In the genomic region with DNA sequence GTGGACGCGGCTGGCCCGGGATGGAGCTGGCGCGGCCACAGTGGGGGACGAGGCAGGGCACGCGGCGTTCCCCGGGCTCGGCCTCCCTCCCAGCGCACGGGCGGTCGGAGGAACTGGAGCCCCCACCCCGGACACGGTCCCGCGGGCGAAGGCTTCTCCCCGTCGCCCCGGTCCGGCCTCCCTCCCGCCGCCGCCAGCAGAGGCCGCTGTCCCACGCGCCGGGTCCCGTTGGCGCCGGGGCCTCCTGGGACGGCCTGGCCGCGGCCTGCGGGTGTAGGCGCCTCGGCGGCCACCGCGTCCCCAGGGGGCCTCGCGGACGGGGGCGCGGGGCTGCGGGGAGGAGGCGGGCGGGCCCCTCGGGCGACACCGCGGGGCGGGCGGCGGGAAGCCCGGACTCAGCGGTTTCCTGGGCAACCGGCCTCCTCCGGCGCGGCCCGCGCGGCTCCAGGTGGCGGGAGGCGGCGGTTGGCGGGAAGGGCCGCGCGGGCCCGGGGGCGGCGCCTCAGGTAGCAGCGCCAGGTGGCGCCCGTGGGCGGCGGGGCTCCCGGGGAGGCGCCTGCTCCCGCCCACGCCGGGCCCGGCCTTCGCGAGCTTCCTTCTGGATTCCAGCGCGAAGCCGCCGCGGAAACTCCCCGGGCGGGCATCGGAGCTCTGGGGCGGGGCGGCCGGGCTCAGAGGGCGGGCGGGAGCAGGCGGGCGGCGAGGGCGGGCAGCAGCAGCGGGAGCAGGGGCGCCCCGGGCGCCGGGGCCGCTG, we compare ENCODE assay signal across 1 cellular context.
TF ChIP-seq lines count a peak whose summit lies in the region.

No MANE protein-coding gene starts in this region.

TF ChIP-seq in GM12878, 131 proteins besides CTCF, POLR2A, EP300 and RAD21 (continued from another document and continues in another):
- TF ChIP-seq, protein P1, sequence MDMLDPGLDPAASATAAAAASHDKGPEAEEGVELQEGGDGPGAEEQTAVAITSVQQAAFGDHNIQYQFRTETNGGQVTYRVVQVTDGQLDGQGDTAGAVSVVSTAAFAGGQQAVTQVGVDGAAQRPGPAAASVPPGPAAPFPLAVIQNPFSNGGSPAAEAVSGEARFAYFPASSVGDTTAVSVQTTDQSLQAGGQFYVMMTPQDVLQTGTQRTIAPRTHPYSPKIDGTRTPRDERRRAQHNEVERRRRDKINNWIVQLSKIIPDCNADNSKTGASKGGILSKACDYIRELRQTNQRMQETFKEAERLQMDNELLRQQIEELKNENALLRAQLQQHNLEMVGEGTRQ (IDR thresholded peaks at IDR 0.05; ENCODE audit: borderline replicate concordance, low read depth, low read length) = no peak
- TF ChIP-seq, protein P2, sequence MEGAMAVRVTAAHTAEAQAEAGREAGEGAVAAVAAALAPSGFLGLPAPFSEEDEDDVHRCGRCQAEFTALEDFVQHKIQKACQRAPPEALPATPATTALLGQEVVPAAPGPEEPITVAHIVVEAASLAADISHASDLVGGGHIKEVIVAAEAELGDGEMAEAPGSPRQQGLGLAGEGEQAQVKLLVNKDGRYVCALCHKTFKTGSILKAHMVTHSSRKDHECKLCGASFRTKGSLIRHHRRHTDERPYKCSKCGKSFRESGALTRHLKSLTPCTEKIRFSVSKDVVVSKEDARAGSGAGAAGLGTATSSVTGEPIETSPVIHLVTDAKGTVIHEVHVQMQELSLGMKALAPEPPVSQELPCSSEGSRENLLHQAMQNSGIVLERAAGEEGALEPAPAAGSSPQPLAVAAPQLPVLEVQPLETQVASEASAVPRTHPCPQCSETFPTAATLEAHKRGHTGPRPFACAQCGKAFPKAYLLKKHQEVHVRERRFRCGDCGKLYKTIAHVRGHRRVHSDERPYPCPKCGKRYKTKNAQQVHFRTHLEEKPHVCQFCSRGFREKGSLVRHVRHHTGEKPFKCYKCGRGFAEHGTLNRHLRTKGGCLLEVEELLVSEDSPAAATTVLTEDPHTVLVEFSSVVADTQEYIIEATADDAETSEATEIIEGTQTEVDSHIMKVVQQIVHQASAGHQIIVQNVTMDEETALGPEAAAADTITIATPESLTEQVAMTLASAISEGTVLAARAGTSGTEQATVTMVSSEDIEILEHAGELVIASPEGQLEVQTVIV (IDR thresholded peaks at IDR 0.05; ENCODE audit: borderline replicate concordance, partially characterized antibody) = no peak
- TF ChIP-seq TCF3 (IDR thresholded peaks at IDR 0.05; ENCODE audit: borderline replicate concordance, insufficient read depth, low read depth, low read length) (peak; percentile 92), SP1 (IDR thresholded peaks at IDR 0.05; ENCODE audit: low read depth, low read length) (peak; percentile 8), ZNF274 (IDR thresholded peaks at IDR 0.05; ENCODE audit: insufficient read depth, insufficient read length) (no peak), RELA (IDR thresholded peaks at IDR 0.05; ENCODE audit: borderline replicate concordance, partially characterized antibody) (no peak), POLR2AphosphoS5 (IDR thresholded peaks at IDR 0.05; ENCODE audit: low read length) (peak; percentile 35; the same call in 1 of the 2 replicates), PAX8 (IDR thresholded peaks at IDR 0.05) (no peak), ZNF217 (IDR thresholded peaks at IDR 0.05) (0 out of 2 replicates have a peak, but pooled peaks have one; percentile 74), SMARCA5 (IDR thresholded peaks at IDR 0.05) (peak; percentile 94), RFX5 (IDR thresholded peaks at IDR 0.05; ENCODE audit: low read depth, low read length) (no peak), SUPT20H (IDR thresholded peaks at IDR 0.05; ENCODE audit: borderline replicate concordance, control insufficient read depth, low read depth, low read length) (no peak), BMI1 (IDR thresholded peaks at IDR 0.05; ENCODE audit: borderline replicate concordance) (no peak), CBFB (IDR thresholded peaks at IDR 0.05; ENCODE audit: low read depth) (no peak), CREM (IDR thresholded peaks at IDR 0.05; ENCODE audit: low read depth) (no peak), YY1 (IDR thresholded peaks at IDR 0.05; ENCODE audit: low read depth, low read length) (peak; percentile 45; the same call in 1 of the 2 replicates), EZH2 (IDR thresholded peaks at IDR 0.05; ENCODE audit: borderline replicate concordance, control insufficient read depth, low read depth, low read length) (no peak), NFXL1 (IDR thresholded peaks at IDR 0.05; ENCODE audit: borderline replicate concordance) (no peak), IKZF1 (conservative IDR thresholded peaks at IDR 0.05) (peak; percentile 98), ZZZ3 (IDR thresholded peaks at IDR 0.05; ENCODE audit: control insufficient read depth, insufficient read length, low read depth) (no peak), NR2F1 (conservative IDR thresholded peaks at IDR 0.05) (peak; percentile 77), RUNX3 (IDR thresholded peaks at IDR 0.05; ENCODE audit: low read length) (no peak), PML (IDR thresholded peaks at IDR 0.05; ENCODE audit: low read length) (no peak), NFIC (IDR thresholded peaks at IDR 0.05; ENCODE audit: low read depth, low read length) (no peak)
- TF ChIP-seq, protein P3, sequence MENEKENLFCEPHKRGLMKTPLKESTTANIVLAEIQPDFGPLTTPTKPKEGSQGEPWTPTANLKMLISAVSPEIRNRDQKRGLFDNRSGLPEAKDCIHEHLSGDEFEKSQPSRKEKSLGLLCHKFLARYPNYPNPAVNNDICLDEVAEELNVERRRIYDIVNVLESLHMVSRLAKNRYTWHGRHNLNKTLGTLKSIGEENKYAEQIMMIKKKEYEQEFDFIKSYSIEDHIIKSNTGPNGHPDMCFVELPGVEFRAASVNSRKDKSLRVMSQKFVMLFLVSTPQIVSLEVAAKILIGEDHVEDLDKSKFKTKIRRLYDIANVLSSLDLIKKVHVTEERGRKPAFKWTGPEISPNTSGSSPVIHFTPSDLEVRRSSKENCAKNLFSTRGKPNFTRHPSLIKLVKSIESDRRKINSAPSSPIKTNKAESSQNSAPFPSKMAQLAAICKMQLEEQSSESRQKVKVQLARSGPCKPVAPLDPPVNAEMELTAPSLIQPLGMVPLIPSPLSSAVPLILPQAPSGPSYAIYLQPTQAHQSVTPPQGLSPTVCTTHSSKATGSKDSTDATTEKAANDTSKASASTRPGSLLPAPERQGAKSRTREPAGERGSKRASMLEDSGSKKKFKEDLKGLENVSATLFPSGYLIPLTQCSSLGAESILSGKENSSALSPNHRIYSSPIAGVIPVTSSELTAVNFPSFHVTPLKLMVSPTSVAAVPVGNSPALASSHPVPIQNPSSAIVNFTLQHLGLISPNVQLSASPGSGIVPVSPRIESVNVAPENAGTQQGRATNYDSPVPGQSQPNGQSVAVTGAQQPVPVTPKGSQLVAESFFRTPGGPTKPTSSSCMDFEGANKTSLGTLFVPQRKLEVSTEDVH (IDR thresholded peaks at IDR 0.05; ENCODE audit: low read depth, partially characterized antibody) = no peak
- TF ChIP-seq, protein P4, sequence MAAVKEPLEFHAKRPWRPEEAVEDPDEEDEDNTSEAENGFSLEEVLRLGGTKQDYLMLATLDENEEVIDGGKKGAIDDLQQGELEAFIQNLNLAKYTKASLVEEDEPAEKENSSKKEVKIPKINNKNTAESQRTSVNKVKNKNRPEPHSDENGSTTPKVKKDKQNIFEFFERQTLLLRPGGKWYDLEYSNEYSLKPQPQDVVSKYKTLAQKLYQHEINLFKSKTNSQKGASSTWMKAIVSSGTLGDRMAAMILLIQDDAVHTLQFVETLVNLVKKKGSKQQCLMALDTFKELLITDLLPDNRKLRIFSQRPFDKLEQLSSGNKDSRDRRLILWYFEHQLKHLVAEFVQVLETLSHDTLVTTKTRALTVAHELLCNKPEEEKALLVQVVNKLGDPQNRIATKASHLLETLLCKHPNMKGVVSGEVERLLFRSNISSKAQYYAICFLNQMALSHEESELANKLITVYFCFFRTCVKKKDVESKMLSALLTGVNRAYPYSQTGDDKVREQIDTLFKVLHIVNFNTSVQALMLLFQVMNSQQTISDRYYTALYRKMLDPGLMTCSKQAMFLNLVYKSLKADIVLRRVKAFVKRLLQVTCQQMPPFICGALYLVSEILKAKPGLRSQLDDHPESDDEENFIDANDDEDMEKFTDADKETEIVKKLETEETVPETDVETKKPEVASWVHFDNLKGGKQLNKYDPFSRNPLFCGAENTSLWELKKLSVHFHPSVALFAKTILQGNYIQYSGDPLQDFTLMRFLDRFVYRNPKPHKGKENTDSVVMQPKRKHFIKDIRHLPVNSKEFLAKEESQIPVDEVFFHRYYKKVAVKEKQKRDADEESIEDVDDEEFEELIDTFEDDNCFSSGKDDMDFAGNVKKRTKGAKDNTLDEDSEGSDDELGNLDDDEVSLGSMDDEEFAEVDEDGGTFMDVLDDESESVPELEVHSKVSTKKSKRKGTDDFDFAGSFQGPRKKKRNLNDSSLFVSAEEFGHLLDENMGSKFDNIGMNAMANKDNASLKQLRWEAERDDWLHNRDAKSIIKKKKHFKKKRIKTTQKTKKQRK (IDR thresholded peaks at IDR 0.05; ENCODE audit: low read depth, low read length) = no peak
- TF ChIP-seq, protein P5, sequence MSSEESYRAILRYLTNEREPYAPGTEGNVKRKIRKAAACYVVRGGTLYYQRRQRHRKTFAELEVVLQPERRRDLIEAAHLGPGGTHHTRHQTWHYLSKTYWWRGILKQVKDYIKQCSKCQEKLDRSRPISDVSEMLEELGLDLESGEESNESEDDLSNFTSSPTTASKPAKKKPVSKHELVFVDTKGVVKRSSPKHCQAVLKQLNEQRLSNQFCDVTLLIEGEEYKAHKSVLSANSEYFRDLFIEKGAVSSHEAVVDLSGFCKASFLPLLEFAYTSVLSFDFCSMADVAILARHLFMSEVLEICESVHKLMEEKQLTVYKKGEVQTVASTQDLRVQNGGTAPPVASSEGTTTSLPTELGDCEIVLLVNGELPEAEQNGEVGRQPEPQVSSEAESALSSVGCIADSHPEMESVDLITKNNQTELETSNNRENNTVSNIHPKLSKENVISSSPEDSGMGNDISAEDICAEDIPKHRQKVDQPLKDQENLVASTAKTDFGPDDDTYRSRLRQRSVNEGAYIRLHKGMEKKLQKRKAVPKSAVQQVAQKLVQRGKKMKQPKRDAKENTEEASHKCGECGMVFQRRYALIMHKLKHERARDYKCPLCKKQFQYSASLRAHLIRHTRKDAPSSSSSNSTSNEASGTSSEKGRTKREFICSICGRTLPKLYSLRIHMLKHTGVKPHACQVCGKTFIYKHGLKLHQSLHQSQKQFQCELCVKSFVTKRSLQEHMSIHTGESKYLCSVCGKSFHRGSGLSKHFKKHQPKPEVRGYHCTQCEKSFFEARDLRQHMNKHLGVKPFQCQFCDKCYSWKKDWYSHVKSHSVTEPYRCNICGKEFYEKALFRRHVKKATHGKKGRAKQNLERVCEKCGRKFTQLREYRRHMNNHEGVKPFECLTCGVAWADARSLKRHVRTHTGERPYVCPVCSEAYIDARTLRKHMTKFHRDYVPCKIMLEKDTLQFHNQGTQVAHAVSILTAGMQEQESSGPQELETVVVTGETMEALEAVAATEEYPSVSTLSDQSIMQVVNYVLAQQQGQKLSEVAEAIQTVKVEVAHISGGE (CRISPR knock-in tag; IDR thresholded peaks at IDR 0.05) = no peak
- TF ChIP-seq, protein P6, sequence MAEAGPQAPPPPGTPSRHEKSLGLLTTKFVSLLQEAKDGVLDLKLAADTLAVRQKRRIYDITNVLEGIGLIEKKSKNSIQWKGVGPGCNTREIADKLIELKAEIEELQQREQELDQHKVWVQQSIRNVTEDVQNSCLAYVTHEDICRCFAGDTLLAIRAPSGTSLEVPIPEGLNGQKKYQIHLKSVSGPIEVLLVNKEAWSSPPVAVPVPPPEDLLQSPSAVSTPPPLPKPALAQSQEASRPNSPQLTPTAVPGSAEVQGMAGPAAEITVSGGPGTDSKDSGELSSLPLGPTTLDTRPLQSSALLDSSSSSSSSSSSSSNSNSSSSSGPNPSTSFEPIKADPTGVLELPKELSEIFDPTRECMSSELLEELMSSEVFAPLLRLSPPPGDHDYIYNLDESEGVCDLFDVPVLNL (IDR thresholded peaks at IDR 0.05; ENCODE audit: low read depth, low read length) = no peak
- TF ChIP-seq, protein P7, sequence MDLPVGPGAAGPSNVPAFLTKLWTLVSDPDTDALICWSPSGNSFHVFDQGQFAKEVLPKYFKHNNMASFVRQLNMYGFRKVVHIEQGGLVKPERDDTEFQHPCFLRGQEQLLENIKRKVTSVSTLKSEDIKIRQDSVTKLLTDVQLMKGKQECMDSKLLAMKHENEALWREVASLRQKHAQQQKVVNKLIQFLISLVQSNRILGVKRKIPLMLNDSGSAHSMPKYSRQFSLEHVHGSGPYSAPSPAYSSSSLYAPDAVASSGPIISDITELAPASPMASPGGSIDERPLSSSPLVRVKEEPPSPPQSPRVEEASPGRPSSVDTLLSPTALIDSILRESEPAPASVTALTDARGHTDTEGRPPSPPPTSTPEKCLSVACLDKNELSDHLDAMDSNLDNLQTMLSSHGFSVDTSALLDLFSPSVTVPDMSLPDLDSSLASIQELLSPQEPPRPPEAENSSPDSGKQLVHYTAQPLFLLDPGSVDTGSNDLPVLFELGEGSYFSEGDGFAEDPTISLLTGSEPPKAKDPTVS (IDR thresholded peaks at IDR 0.05; ENCODE audit: low read depth, low read length) = no peak
- TF ChIP-seq, protein P8, sequence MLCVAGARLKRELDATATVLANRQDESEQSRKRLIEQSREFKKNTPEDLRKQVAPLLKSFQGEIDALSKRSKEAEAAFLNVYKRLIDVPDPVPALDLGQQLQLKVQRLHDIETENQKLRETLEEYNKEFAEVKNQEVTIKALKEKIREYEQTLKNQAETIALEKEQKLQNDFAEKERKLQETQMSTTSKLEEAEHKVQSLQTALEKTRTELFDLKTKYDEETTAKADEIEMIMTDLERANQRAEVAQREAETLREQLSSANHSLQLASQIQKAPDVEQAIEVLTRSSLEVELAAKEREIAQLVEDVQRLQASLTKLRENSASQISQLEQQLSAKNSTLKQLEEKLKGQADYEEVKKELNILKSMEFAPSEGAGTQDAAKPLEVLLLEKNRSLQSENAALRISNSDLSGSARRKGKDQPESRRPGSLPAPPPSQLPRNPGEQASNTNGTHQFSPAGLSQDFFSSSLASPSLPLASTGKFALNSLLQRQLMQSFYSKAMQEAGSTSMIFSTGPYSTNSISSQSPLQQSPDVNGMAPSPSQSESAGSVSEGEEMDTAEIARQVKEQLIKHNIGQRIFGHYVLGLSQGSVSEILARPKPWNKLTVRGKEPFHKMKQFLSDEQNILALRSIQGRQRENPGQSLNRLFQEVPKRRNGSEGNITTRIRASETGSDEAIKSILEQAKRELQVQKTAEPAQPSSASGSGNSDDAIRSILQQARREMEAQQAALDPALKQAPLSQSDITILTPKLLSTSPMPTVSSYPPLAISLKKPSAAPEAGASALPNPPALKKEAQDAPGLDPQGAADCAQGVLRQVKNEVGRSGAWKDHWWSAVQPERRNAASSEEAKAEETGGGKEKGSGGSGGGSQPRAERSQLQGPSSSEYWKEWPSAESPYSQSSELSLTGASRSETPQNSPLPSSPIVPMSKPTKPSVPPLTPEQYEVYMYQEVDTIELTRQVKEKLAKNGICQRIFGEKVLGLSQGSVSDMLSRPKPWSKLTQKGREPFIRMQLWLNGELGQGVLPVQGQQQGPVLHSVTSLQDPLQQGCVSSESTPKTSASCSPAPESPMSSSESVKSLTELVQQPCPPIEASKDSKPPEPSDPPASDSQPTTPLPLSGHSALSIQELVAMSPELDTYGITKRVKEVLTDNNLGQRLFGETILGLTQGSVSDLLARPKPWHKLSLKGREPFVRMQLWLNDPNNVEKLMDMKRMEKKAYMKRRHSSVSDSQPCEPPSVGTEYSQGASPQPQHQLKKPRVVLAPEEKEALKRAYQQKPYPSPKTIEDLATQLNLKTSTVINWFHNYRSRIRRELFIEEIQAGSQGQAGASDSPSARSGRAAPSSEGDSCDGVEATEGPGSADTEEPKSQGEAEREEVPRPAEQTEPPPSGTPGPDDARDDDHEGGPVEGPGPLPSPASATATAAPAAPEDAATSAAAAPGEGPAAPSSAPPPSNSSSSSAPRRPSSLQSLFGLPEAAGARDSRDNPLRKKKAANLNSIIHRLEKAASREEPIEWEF (IDR thresholded peaks at IDR 0.05; ENCODE audit: insufficient replicate concordance, low read depth, low read length) = no peak
